Comparison of ENCODE assay signal across 22 cellular contexts in the genomic region with DNA sequence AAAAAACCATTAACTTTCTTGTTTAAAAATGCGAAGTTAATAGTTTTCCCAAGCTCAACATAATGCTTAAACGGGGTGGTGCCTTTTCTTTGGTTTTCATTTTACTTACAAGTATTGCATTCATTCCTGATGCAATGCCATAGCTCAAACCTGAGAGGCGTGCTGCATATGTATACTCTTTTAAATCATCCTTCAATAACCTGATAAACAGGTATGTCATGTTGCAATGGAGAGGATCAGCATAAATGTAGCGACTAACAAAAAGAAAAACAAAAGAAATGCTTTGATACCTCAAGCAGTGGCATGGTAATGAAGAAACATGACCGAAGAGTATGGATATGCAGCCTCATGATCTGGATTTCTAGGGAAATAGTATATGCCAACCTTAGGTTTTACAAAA.
DNase-seq lines count a peak whose midpoint lies in the region; ATAC-seq, FAIRE-seq and TF ChIP-seq lines count a peak whose summit lies in the region.
"Had no signal": no experiment of that assay in that cellular context is flagged by ENCODE, and none has a peak within 500 bp of the region (broad histone marks: within the 10 kb centered on the region; RNA-seq: fewer than 3 reads in every experiment).

No MANE protein-coding gene starts in this region.

- H3K4me2 ChIP-seq in GM23338, result no peak overlapping the region
- H3K4me2 ChIP-seq: A549; BLaER1 treated with 17β-estradiol and CSF1 and Interleukin-3, amounts not matched to agents 10 nM and 100 nM had no signal

- no peaks in the 10 kb centered on the region for H3K27me3 Mint-ChIP-seq in GM23338 (ENCODE audit: insufficient read depth, low read depth, poor library complexity)
- no peaks in the 10 kb centered on the region for H3K27me3 Mint-ChIP-seq in type B pancreatic cell
- H3K27me3 Mint-ChIP-seq: B cell; CD4-positive, alpha-beta T cell had no signal

- H3K79me2 ChIP-seq in GM23338 (replicated peaks; ENCODE audit: insufficient read depth), result no peaks in the 10 kb centered on the region

- H3K4me1 Mint-ChIP-seq in GM23338 (peaks cover 7% of the 10 kb centered on the region; the same call in 2 of the 3 replicates), type B pancreatic cell (ENCODE audit: unreplicated experiment) (no peaks in the 10 kb centered on the region)
- H3K4me1 Mint-ChIP-seq: B cell had no signal

- no peaks in the 10 kb centered on the region for H3F3A ChIP-seq in GM23338 (replicated peaks; ENCODE audit: low read depth)

- intact Hi-C loops in cardiac septum (cut with DNase I), result no loop called here

- H3K36me3 Mint-ChIP-seq in GM23338 (ENCODE audit: low read depth), result peaks cover 19% of the 10 kb centered on the region
- peaks cover 18% of the 10 kb centered on the region for H3K36me3 Mint-ChIP-seq in type B pancreatic cell

- H3K4me1 ChIP-seq in GM23338 (ENCODE audit: insufficient read depth), result no peaks in the 10 kb centered on the region
- H3K4me1 ChIP-seq: A549; BLaER1 treated with 17β-estradiol and CSF1 and Interleukin-3, amounts not matched to agents 10 nM and 100 nM; Caco-2 had no signal

- H3K36me3 ChIP-seq in GM23338 (ENCODE audit: insufficient read depth), result peaks cover 9% of the 10 kb centered on the region
- H3K36me3 ChIP-seq in bronchial epithelial cell (ENCODE audit: control insufficient read depth, insufficient read depth, low read length), result peaks cover 1% of the 10 kb centered on the region

- H3K9me3 Mint-ChIP-seq in GM23338, result no peaks in the 10 kb centered on the region
- peaks cover 4% of the 10 kb centered on the region for H3K9me3 Mint-ChIP-seq in type B pancreatic cell
- H3K9me3 Mint-ChIP-seq: CD4-positive, alpha-beta T cell; CD8-positive, alpha-beta T cell had no signal

- H3K4me3 Mint-ChIP-seq in GM23338, result no peak overlapping the region
- H3K4me3 Mint-ChIP-seq in type B pancreatic cell, result peak overlapping the region; percentile 82
- H3K4me3 Mint-ChIP-seq: B cell; CD4-positive, alpha-beta T cell; CD8-positive, alpha-beta T cell had no signal

- H3K27ac ChIP-seq in GM23338 (ENCODE audit: low read depth), result no peak overlapping the region
- H3K27ac ChIP-seq in coronary artery, result no peak overlapping the region
- H3K27ac ChIP-seq: 22Rv1; A549; BLaER1 treated with 17β-estradiol and CSF1 and Interleukin-3, amounts not matched to agents 10 nM and 100 nM; C4-2B had no signal

- no peak for FAIRE-seq in bronchial epithelial cell (lab: Jason Lieb, UNC)
- FAIRE-seq: D721Med, GM12891, GM19239 had no signal

- no peak overlapping the region for H3K4me3 ChIP-seq in GM23338
- H3K4me3 ChIP-seq in bronchial epithelial cell (ENCODE audit: low read depth, low read length), result no peak overlapping the region
- no peak overlapping the region for H3K4me3 ChIP-seq in coronary artery
- H3K4me3 ChIP-seq: A549; BLaER1 treated with 17β-estradiol and CSF1 and Interleukin-3, amounts not matched to agents 10 nM and 100 nM had no signal

- H2AFZ ChIP-seq in GM23338, result no peak overlapping the region

- TF ChIP-seq CTCF in GM23338 (conservative IDR thresholded peaks at IDR 0.05; ENCODE audit: low read depth in 2 of 2) (no peak), bronchial epithelial cell (IDR thresholded peaks at IDR 0.05; ENCODE audit: insufficient read depth, low read length, severe bottlenecking) (no peak), type B pancreatic cell (conservative IDR thresholded peaks at IDR 0.05) (no peak), coronary artery (IDR thresholded peaks at IDR 0.05) (no peak)

- no peak for ATAC-seq in GM23338
- peak; percentile 94 for ATAC-seq in esophagus mucosa
- ATAC-seq: A549; CD8-positive, alpha-beta T cell had no signal

- H3K27ac Mint-ChIP-seq in GM23338 (peak overlapping the region; percentile 81; the same call in 1 of the 2 replicates), type B pancreatic cell (peak overlapping the region; percentile 93)
- H3K27ac Mint-ChIP-seq: B cell; CD4-positive, alpha-beta T cell; CD8-positive, alpha-beta T cell had no signal

- no peaks in the 10 kb centered on the region for H3K9me2 ChIP-seq in GM23338 (ENCODE audit: insufficient read depth)

- H4K20me1 ChIP-seq in GM23338 (replicated peaks; ENCODE audit: insufficient read depth), result no peaks in the 10 kb centered on the region; the same call in 1 of the 2 replicates
- H4K20me1 ChIP-seq: BLaER1 treated with 17β-estradiol and CSF1 and Interleukin-3, amounts not matched to agents 10 nM and 100 nM had no signal

- DNase-seq in GM23338 (ENCODE audit: low spot score) (no peak), bronchial epithelial cell (ENCODE audit: low read depth) (peak; percentile 32), type B pancreatic cell (ENCODE audit: extremely low spot score, unreplicated experiment) (no peak), cardiac septum (ENCODE audit: low spot score) (no peak), coronary artery (ENCODE audit: low spot score) (no peak)
- no peak for DNase-seq in stimulated activated CD4-positive, alpha-beta T cell treated with anti-CD3 and anti-CD28 coated beads, Interleukin-1b, Interleukin-23, amount 100 ng/mL, for 48 hours
- DNase-seq: AML-193; Caco-2; Calu3; CD4-positive, alpha-beta T cell; CD8-positive, alpha-beta T cell; DMS79 treated with DMSO at 0.1 percent for 48 hours; GF-D8 had no signal

- H3K27me3 ChIP-seq in GM23338 (ENCODE audit: insufficient read depth), result no peaks in the 10 kb centered on the region
- no peaks in the 10 kb centered on the region for H3K27me3 ChIP-seq in bronchial epithelial cell (ENCODE audit: control insufficient read depth, insufficient read depth, low read length)
- H3K27me3 ChIP-seq: BLaER1 treated with 17β-estradiol and CSF1 and Interleukin-3, amounts not matched to agents 10 nM and 100 nM had no signal

TF ChIP-seq in GM23338, 12 proteins besides CTCF, POLR2A, EP300 and RAD21:
- TF ChIP-seq EZH2phosphoT487 (IDR thresholded peaks at IDR 0.05; ENCODE audit: unreplicated experiment), result no peak
